Comparison of ENCODE assay signal across 1 cellular context in the genomic region with DNA sequence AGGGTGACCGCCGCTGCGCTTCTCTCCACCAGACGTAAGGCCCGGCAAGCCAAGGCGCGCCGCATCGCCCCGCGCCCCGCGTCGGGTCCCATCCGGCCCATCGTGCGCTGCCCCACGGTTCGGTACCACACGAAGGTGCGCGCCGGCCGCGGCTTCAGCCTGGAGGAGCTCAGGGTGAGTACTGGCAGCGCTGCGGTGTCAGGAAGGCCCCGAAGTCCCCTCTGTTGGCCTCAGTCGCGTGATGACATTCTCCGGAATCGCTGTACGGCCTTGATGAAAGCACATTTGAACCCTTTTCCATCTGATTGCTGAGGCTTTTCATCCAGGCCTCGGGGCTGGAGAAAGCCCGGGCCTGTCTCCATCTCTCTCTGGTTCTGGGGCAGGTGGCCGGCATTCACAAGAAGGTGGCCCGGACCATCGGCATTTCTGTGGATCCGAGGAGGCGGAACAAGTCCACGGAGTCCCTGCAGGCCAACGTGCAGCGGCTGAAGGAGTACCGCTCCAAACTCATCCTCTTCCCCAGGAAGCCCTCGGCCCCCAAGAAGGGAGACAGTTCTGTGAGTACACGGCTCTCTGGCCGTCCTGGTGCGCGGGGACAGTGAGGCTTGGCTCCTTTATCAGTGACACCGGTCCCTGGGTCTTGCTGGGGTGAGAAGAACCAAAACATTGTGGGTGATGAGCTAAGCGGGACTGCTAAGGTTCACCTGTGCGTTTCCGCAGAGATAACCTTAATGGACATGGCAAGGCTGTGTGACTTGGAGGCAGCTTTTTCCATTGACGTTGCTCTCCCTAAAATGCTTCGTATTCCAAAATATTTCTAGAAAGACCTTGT.
TF ChIP-seq lines count a peak whose summit lies in the region.

No MANE protein-coding gene starts in this region.

TF ChIP-seq in IMR-90, 13 proteins besides CTCF, POLR2A, EP300 and RAD21:
- no peak for TF ChIP-seq MAFK (IDR thresholded peaks at IDR 0.05; ENCODE audit: low read depth, low read length)
- no peak for TF ChIP-seq NFE2L2 (IDR thresholded peaks at IDR 0.05; ENCODE audit: low read depth, low read length)
- TF ChIP-seq SMC3 (IDR thresholded peaks at IDR 0.05; ENCODE audit: low read depth, low read length) = no peak
